In genomic region chr12:41769810-41770209, GRCh38 we compare ENCODE assay signal across 17 cellular contexts.
A peak's percentile ranks its signal among the peaks of the same experiment; 100 is the strongest.
DNase-seq lines count a peak whose midpoint lies in the region; ATAC-seq and TF ChIP-seq lines count a peak whose summit lies in the region.
"Had no signal": no experiment of that assay in that cellular context is flagged by ENCODE, and none has a peak within 500 bp of the region (broad histone marks: within the 10 kb centered on the region; RNA-seq: fewer than 3 reads in every experiment).

No MANE protein-coding gene starts in this region.

- WGBS in mesendoderm (ENCODE audit: extremely low coverage, insufficient coverage, low lambda C conversion rate) = no CpG with 5 or more reads among the region's 1 CpG

- no peak overlapping the region for H4K8ac ChIP-seq in mesendoderm (ENCODE audit: low read depth, low read length)

- no peak overlapping the region for H2AK5ac ChIP-seq in mesendoderm (ENCODE audit: low read length)

- H3K36me3 ChIP-seq in mesendoderm (ENCODE audit: control insufficient read depth, insufficient read depth, low read length) = no peaks in the 10 kb centered on the region
- H3K36me3 ChIP-seq: left ventricle myocardium inferior, thyroid gland, WERI-Rb-1 had no signal

- H4K5ac ChIP-seq in mesendoderm (ENCODE audit: low read length) = no peak overlapping the region

- no peak overlapping the region for H3K9ac ChIP-seq in mesendoderm (ENCODE audit: low read length)

- H3K23ac ChIP-seq in mesendoderm (ENCODE audit: low read length) = no peak overlapping the region

- TF ChIP-seq CTCF in activated CD8-positive, alpha-beta T cell treated with anti-CD3 and anti-CD28 coated beads for 36 hours (IDR thresholded peaks at IDR 0.05) = no peak

- no peak overlapping the region for H3K56ac ChIP-seq in mesendoderm (ENCODE audit: low read length)

- H3K27ac ChIP-seq in mesendoderm (ENCODE audit: low read depth, low read length) = no peak overlapping the region
- H3K27ac ChIP-seq: left ventricle myocardium inferior, thyroid gland, WERI-Rb-1 had no signal

- H3K79me1 ChIP-seq in mesendoderm (ENCODE audit: low read length) = no peaks in the 10 kb centered on the region

- H3K4ac ChIP-seq in mesendoderm (ENCODE audit: low read depth, low read length) = no peak overlapping the region

- H3K9me3 Mint-ChIP-seq in activated CD8-positive, alpha-beta T cell treated with anti-CD3 and anti-CD28 coated beads for 36 hours = no peaks in the 10 kb centered on the region
- no peaks in the 10 kb centered on the region for H3K9me3 Mint-ChIP-seq in activated CD8-positive, alpha-beta T cell treated with anti-CD3 and anti-CD28 coated beads, Interleukin-2, amount 10 ng/mL, durations not matched to agents 7 days and 5 days (ENCODE audit: insufficient read depth)
- peaks cover 0 to 7% of the 10 kb centered on the region in 2 donors for H3K9me3 Mint-ChIP-seq in stimulated activated naive CD8-positive, alpha-beta T cell treated with anti-CD3 and anti-CD28 coated beads, Interleukin-15, amount 100 ng/mL, for 72 hours
- H3K9me3 Mint-ChIP-seq: activated T-cell treated with anti-CD3 and anti-CD28 coated beads, Interleukin-2, amount 50 U/mL, for 24 hours had no signal

- H3K36me3 Mint-ChIP-seq in activated CD8-positive, alpha-beta T cell treated with anti-CD3 and anti-CD28 coated beads for 36 hours (ENCODE audit: low read depth) = no peaks in the 10 kb centered on the region
- no peaks in the 10 kb centered on the region for H3K36me3 Mint-ChIP-seq in activated CD8-positive, alpha-beta T cell treated with anti-CD3 and anti-CD28 coated beads, Interleukin-2, amount 10 ng/mL, durations not matched to agents 7 days and 5 days (ENCODE audit: low read depth)

- H3K4me1 Mint-ChIP-seq in activated CD8-positive, alpha-beta T cell treated with anti-CD3 and anti-CD28 coated beads for 36 hours (ENCODE audit: low read depth) = peaks cover 7% of the 10 kb centered on the region
- H3K4me1 Mint-ChIP-seq in activated CD8-positive, alpha-beta T cell treated with anti-CD3 and anti-CD28 coated beads, Interleukin-2, amount 10 ng/mL, durations not matched to agents 7 days and 5 days (ENCODE audit: low read depth) = peaks cover 6% of the 10 kb centered on the region
- peaks cover 9% of the 10 kb centered on the region for H3K4me1 Mint-ChIP-seq in stimulated activated naive CD8-positive, alpha-beta T cell treated with anti-CD3 and anti-CD28 coated beads, Interleukin-15, amount 100 ng/mL, for 72 hours
- H3K4me1 Mint-ChIP-seq: H9, nephron progenitor cell had no signal

- H3K4me3 ChIP-seq in mesendoderm (ENCODE audit: low read length) = no peak overlapping the region
- H3K4me3 ChIP-seq: left ventricle myocardium inferior, thyroid gland had no signal

- no peaks in the 10 kb centered on the region for H3K27me3 ChIP-seq in mesendoderm (ENCODE audit: insufficient read depth, low read length, poor library complexity)
- H3K27me3 ChIP-seq: thyroid gland had no signal

- no peak overlapping the region for H2BK5ac ChIP-seq in mesendoderm (ENCODE audit: low read length)

- H3K4me2 ChIP-seq in mesendoderm (ENCODE audit: low read length) = no peak overlapping the region

- peaks cover 1% of the 10 kb centered on the region for H3K27me3 Mint-ChIP-seq in activated CD8-positive, alpha-beta T cell treated with anti-CD3 and anti-CD28 coated beads for 36 hours
- H3K27me3 Mint-ChIP-seq in activated CD8-positive, alpha-beta T cell treated with anti-CD3 and anti-CD28 coated beads, Interleukin-2, amount 10 ng/mL, durations not matched to agents 7 days and 5 days (ENCODE audit: low read depth) = no peaks in the 10 kb centered on the region
- H3K27me3 Mint-ChIP-seq in stimulated activated naive CD8-positive, alpha-beta T cell treated with anti-CD3 and anti-CD28 coated beads, Interleukin-15, amount 100 ng/mL, for 72 hours = no peaks in the 10 kb centered on the region
- H3K27me3 Mint-ChIP-seq: activated T-cell treated with anti-CD3 and anti-CD28 coated beads, Interleukin-2, amount 50 U/mL, for 24 hours had no signal

- no peak overlapping the region for H3K18ac ChIP-seq in mesendoderm (ENCODE audit: low read length)

- DNase-seq in activated CD8-positive, alpha-beta T cell treated with anti-CD3 and anti-CD28 coated beads for 36 hours = peak; percentile 6
- no peak for DNase-seq in activated CD8-positive, alpha-beta T cell treated with anti-CD3 and anti-CD28 coated beads, Interleukin-2, amount 10 ng/mL, durations not matched to agents 7 days and 5 days
- peak; percentile 1 to 8 for DNase-seq in stimulated activated naive CD8-positive, alpha-beta T cell treated with anti-CD3 and anti-CD28 coated beads, Interleukin-15, amount 100 ng/mL, for 72 hours
- DNase-seq in mesendoderm (no peak), SW480 (ENCODE audit: low spot score) (no peak), cortex of kidney (lab: John Stamatoyannopoulos, UW) (no peak)
- DNase-seq: activated T-cell treated with anti-CD3 and anti-CD28 coated beads, Interleukin-2, amount 50 U/mL, for 24 hours; Calu3; glutamatergic neuron; H9; left ventricle myocardium inferior; NCI-H1436 treated with DMSO at 0.1 percent for 48 hours; nephron progenitor cell; thyroid gland; WERI-Rb-1 had no signal

- no peak overlapping the region for H3K27ac Mint-ChIP-seq in activated CD8-positive, alpha-beta T cell treated with anti-CD3 and anti-CD28 coated beads for 36 hours
- H3K27ac Mint-ChIP-seq in activated CD8-positive, alpha-beta T cell treated with anti-CD3 and anti-CD28 coated beads, Interleukin-2, amount 10 ng/mL, durations not matched to agents 7 days and 5 days = no peak overlapping the region
- peak overlapping the region in 1 of 2 donors; percentile 22 for H3K27ac Mint-ChIP-seq in stimulated activated naive CD8-positive, alpha-beta T cell treated with anti-CD3 and anti-CD28 coated beads, Interleukin-15, amount 100 ng/mL, for 72 hours
- H3K27ac Mint-ChIP-seq: activated T-cell treated with anti-CD3 and anti-CD28 coated beads, Interleukin-2, amount 50 U/mL, for 24 hours; H9; nephron progenitor cell had no signal

- intact Hi-C loops in activated CD8-positive, alpha-beta T cell treated with anti-CD3 and anti-CD28 coated beads for 36 hours (cut with micrococcal nuclease) = no loop called here

- CTCF ChIA-PET in activated CD8-positive, alpha-beta T cell treated with anti-CD3 and anti-CD28 coated beads for 36 hours (lab: Charles Lee) = no interaction called here
- CTCF ChIA-PET in activated CD8-positive, alpha-beta T cell treated with anti-CD3 and anti-CD28 coated beads, Interleukin-2, amount 10 ng/mL, durations not matched to agents 7 days and 5 days (lab: Charles Lee) = no interaction called here

- no peak overlapping the region for H3K4me3 Mint-ChIP-seq in activated CD8-positive, alpha-beta T cell treated with anti-CD3 and anti-CD28 coated beads for 36 hours
- no peak overlapping the region for H3K4me3 Mint-ChIP-seq in activated CD8-positive, alpha-beta T cell treated with anti-CD3 and anti-CD28 coated beads, Interleukin-2, amount 10 ng/mL, durations not matched to agents 7 days and 5 days
- H3K4me3 Mint-ChIP-seq in stimulated activated naive CD8-positive, alpha-beta T cell treated with anti-CD3 and anti-CD28 coated beads, Interleukin-15, amount 100 ng/mL, for 72 hours = no peak overlapping the region
- H3K4me3 Mint-ChIP-seq: activated T-cell treated with anti-CD3 and anti-CD28 coated beads, Interleukin-2, amount 50 U/mL, for 24 hours; H9; nephron progenitor cell had no signal

- H2BK120ac ChIP-seq in mesendoderm (ENCODE audit: low read depth, low read length) = no peak overlapping the region

- peak; percentile 72 for ATAC-seq in activated CD8-positive, alpha-beta T cell treated with anti-CD3 and anti-CD28 coated beads for 36 hours
- no peak for ATAC-seq in activated CD8-positive, alpha-beta T cell treated with anti-CD3 and anti-CD28 coated beads, Interleukin-2, amount 10 ng/mL, durations not matched to agents 7 days and 5 days
- ATAC-seq in HG02610 (IDR thresholded peaks at IDR 0.05; ENCODE audit: unreplicated experiment) (peak; percentile 57), HG03280 (IDR thresholded peaks at IDR 0.05; ENCODE audit: unreplicated experiment) (peak; percentile 65)
- ATAC-seq in stimulated activated naive CD8-positive, alpha-beta T cell treated with anti-CD3 and anti-CD28 coated beads, Interleukin-15, amount 100 ng/mL, for 72 hours = peak; percentile 86

- no peaks in the 10 kb centered on the region for H3K4me1 ChIP-seq in mesendoderm (ENCODE audit: control insufficient read depth, low read depth, low read length)
- H3K4me1 ChIP-seq: left ventricle myocardium inferior, thyroid gland had no signal

- H3K79me2 ChIP-seq in mesendoderm (ENCODE audit: control insufficient read depth, insufficient read depth, low read length) = no peaks in the 10 kb centered on the region

- no peak overlapping the region for H2BK15ac ChIP-seq in mesendoderm (replicated peaks; ENCODE audit: low read depth)

- POLR2A ChIA-PET in activated CD8-positive, alpha-beta T cell treated with anti-CD3 and anti-CD28 coated beads for 36 hours (lab: Charles Lee) = no interaction called here
- POLR2A ChIA-PET in activated CD8-positive, alpha-beta T cell treated with anti-CD3 and anti-CD28 coated beads, Interleukin-2, amount 10 ng/mL, durations not matched to agents 7 days and 5 days (lab: Charles Lee) = no interaction called here

Comparison
In these comparisons a context has a peak if more than half of its experiments do, and no peak if none do; other contexts are left out.
1. DNase-seq: peak in activated CD8-positive, alpha-beta T cell treated with anti-CD3 and anti-CD28 coated beads for 36 hours (single experiment) and stimulated activated naive CD8-positive, alpha-beta T cell treated with anti-CD3 and anti-CD28 coated beads, Interleukin-15, amount 100 ng/mL, for 72 hours (2 of 2); none in activated CD8-positive, alpha-beta T cell treated with anti-CD3 and anti-CD28 coated beads, Interleukin-2, amount 10 ng/mL, durations not matched to agents 7 days and 5 days (single experiment), mesendoderm (single experiment), SW480 (single experiment) and cortex of kidney (single experiment).